In genomic region chr1:165241952-165242351, GRCh38 we compare ENCODE assay signal across 26 cellular contexts.
"Had no signal": no experiment of that assay in that cellular context is flagged by ENCODE, and none has a peak within 500 bp of the region (broad histone marks: within the 10 kb centered on the region; RNA-seq: fewer than 3 reads in every experiment).

No MANE protein-coding gene starts in this region.

- H3K27me3 ChIP-seq: colonic mucosa had no signal

- H3K4me3 Mint-ChIP-seq: dendritic cell treated with granulocyte-macrophage colony-stimulating factor and Interleukin-4, amounts not matched to agents 40 ng/mL and 50 ng/mL, for 4 days; effector memory CD8-positive, alpha-beta T cell; immature natural killer cell; mesothelial cell of epicardium; naive B cell; naive thymus-derived CD8-positive, alpha-beta T cell had no signal

- H3K27ac Mint-ChIP-seq: dendritic cell treated with granulocyte-macrophage colony-stimulating factor and Interleukin-4, amounts not matched to agents 40 ng/mL and 50 ng/mL, for 4 days; effector memory CD8-positive, alpha-beta T cell; immature natural killer cell; mesothelial cell of epicardium; naive B cell; naive thymus-derived CD8-positive, alpha-beta T cell had no signal

- H3K4me1 Mint-ChIP-seq: immature natural killer cell; naive B cell; naive thymus-derived CD8-positive, alpha-beta T cell had no signal

- ATAC-seq: effector memory CD8-positive, alpha-beta T cell; foreskin keratinocyte; gastroesophageal sphincter; heart left ventricle; left colon; left lung; left ventricle myocardium superior; lower lobe of right lung; mucosa of descending colon; naive thymus-derived CD8-positive, alpha-beta T cell had no signal

- H3K36me3 ChIP-seq: colonic mucosa, esophagus muscularis mucosa, gastroesophageal sphincter, heart left ventricle, left lung, lower lobe of right lung had no signal

- H3K4me3 ChIP-seq: colonic mucosa, esophagus muscularis mucosa, gastroesophageal sphincter, heart left ventricle, hepatocyte, left lung, lower lobe of right lung, mucosa of descending colon had no signal

- H3K9me3 ChIP-seq: colonic mucosa, esophagus muscularis mucosa, gastroesophageal sphincter, heart left ventricle, left lung, lower lobe of right lung, mucosa of descending colon had no signal

- H3K4me2 ChIP-seq: hepatocyte had no signal

- H3K36me3 Mint-ChIP-seq: immature natural killer cell, mesothelial cell of epicardium, naive B cell had no signal

- FAIRE-seq: endothelial cell of umbilical vein, frontal cortex, kidney had no signal

- DNase-seq: colonic mucosa; cortex of kidney; effector CD8-positive, alpha-beta T cell; effector memory CD8-positive, alpha-beta T cell; foreskin keratinocyte; heart left ventricle; hypothalamus; immature natural killer cell; islet precursor cell; kidney; kidney glomerular epithelial cell; left colon; left lung; left ventricle myocardium superior; lower lobe of right lung; mesenchymal stem cell; mucosa of descending colon; naive B cell; naive thymus-derived CD8-positive, alpha-beta T cell had no signal

- H3K4me1 ChIP-seq: colonic mucosa, esophagus muscularis mucosa, foreskin keratinocyte, left lung, lower lobe of right lung had no signal

- H3K9me3 Mint-ChIP-seq: dendritic cell treated with granulocyte-macrophage colony-stimulating factor and Interleukin-4, amounts not matched to agents 40 ng/mL and 50 ng/mL, for 4 days; effector memory CD8-positive, alpha-beta T cell; mesothelial cell of epicardium had no signal

- H3K27ac ChIP-seq: colonic mucosa, esophagus muscularis mucosa, foreskin keratinocyte, gastroesophageal sphincter, heart left ventricle, hepatocyte, left lung, lower lobe of right lung had no signal

- H3K79me2 ChIP-seq: hepatocyte had no signal

- H2AFZ ChIP-seq: hepatocyte had no signal
